In genomic region chr14:94014375-94014774, GRCh38 we compare ENCODE assay signal across 33 cellular contexts. TPM values are rescaled to one million over a fixed set of nuclear protein-coding genes. Genes with fewer than 3 reads are reported as not detected.
"Had no signal": no experiment of that assay in that cellular context is flagged by ENCODE, and none has a peak within 500 bp of the region (broad histone marks: within the 10 kb centered on the region; RNA-seq: fewer than 3 reads in every experiment).

No MANE protein-coding gene starts in this region.

- H3K4me3 Mint-ChIP-seq: naive thymus-derived CD8-positive, alpha-beta T cell; neural progenitor cell; stimulated activated naive B cell treated with anti-CD40 and anti-IgM and Interleukin-4, amounts not matched to agents 10 μg/mL and 1 μg/mL and 100 μg/mL, for 72 hours; stimulated activated naive CD8-positive, alpha-beta T cell treated with anti-CD3 and anti-CD28 coated beads, Interleukin-15, Interleukin-2, amounts not matched to agents 100 ng/mL and 50 ng/mL, for 24 hours had no signal

- H3K27ac Mint-ChIP-seq: naive thymus-derived CD8-positive, alpha-beta T cell; neural progenitor cell; stimulated activated naive B cell treated with anti-CD40 and anti-IgM and Interleukin-4, amounts not matched to agents 10 μg/mL and 1 μg/mL and 100 μg/mL, for 72 hours; stimulated activated naive CD8-positive, alpha-beta T cell treated with anti-CD3 and anti-CD28 coated beads, Interleukin-15, Interleukin-2, amounts not matched to agents 100 ng/mL and 50 ng/mL, for 24 hours had no signal

- H3K9me3 ChIP-seq: gastrocnemius medialis, ovary, psoas muscle, sigmoid colon, spleen, thoracic aorta, tibial nerve, upper lobe of left lung had no signal

- H3K9ac ChIP-seq: neural progenitor cell had no signal

- ATAC-seq: esophagus mucosa; gastrocnemius medialis; naive thymus-derived CD8-positive, alpha-beta T cell; psoas muscle; right cardiac atrium; stimulated activated naive B cell treated with anti-CD40 and anti-IgM and Interleukin-4, amounts not matched to agents 10 μg/mL and 1 μg/mL and 100 μg/mL, for 72 hours had no signal

- H3K27me3 ChIP-seq: gastrocnemius medialis, neural progenitor cell, ovary, sigmoid colon, tibial nerve, upper lobe of left lung had no signal

- H2AFZ ChIP-seq: neural progenitor cell had no signal

- H3K4me1 ChIP-seq: tibial nerve, upper lobe of left lung had no signal

- H3K9me3 Mint-ChIP-seq: naive thymus-derived CD8-positive, alpha-beta T cell; neural progenitor cell; stimulated activated naive B cell treated with anti-CD40 and anti-IgM and Interleukin-4, amounts not matched to agents 10 μg/mL and 1 μg/mL and 100 μg/mL, for 72 hours; stimulated activated naive CD8-positive, alpha-beta T cell treated with anti-CD3 and anti-CD28 coated beads, Interleukin-15, Interleukin-2, amounts not matched to agents 100 ng/mL and 50 ng/mL, for 24 hours had no signal

- H3K27ac ChIP-seq: dorsolateral prefrontal cortex, epithelial cell of prostate, gastrocnemius medialis, neural progenitor cell, ovary, psoas muscle, sigmoid colon, spleen, thoracic aorta, tibial nerve, upper lobe of left lung had no signal

- FAIRE-seq: colon, keratinocyte, urothelium cell line had no signal

- H3K36me3 Mint-ChIP-seq: naive thymus-derived CD8-positive, alpha-beta T cell; neural progenitor cell; stimulated activated naive B cell treated with anti-CD40 and anti-IgM and Interleukin-4, amounts not matched to agents 10 μg/mL and 1 μg/mL and 100 μg/mL, for 72 hours had no signal

- DNase-seq: dorsolateral prefrontal cortex; effector CD4-positive, alpha-beta T cell; foreskin fibroblast; gastrocnemius medialis; head of caudate nucleus; mesenchymal stem cell; midbrain; naive thymus-derived CD8-positive, alpha-beta T cell; nucleus accumbens; ovary; posterior cingulate gyrus; right cardiac atrium; sigmoid colon; spleen; stimulated activated naive B cell treated with anti-CD40 and anti-IgM and Interleukin-4, amounts not matched to agents 10 μg/mL and 1 μg/mL and 100 μg/mL, for 72 hours; upper lobe of left lung had no signal

- H3K4me3 ChIP-seq: dorsolateral prefrontal cortex, gastrocnemius medialis, neural progenitor cell, ovary, psoas muscle, sigmoid colon, spleen, thoracic aorta, tibial nerve, upper lobe of left lung had no signal

- H3K4me2 ChIP-seq: neural progenitor cell had no signal

- H3K36me3 ChIP-seq: gastrocnemius medialis, neural progenitor cell, ovary, sigmoid colon, spleen, thoracic aorta, tibial nerve, upper lobe of left lung had no signal

RNA-seq across cellular contexts. Expression of gene CCDC197, which starts 17.3 kb away (rescaled TPM):
- total RNA-seq: cerebellum; esophagus mucosa; glomerular endothelial cell; lower leg skin; lung microvascular endothelial cell; myocyte; naive thymus-derived CD8-positive, alpha-beta T cell; ovary; renal cortical epithelial cell; sigmoid colon; skeletal muscle tissue; spleen; thoracic aorta; tibial nerve; upper lobe of left lung had no signal
- polyA plus RNA-seq: keratinocyte; naive thymus-derived CD8-positive, alpha-beta T cell; ovary; right cardiac atrium; sigmoid colon; spleen had no signal

RNA-seq across cellular contexts. Expression of gene ASB2, which starts 38.0 kb away (rescaled TPM):
- total RNA-seq: lung microvascular endothelial cell had no signal
